In the genomic region with DNA sequence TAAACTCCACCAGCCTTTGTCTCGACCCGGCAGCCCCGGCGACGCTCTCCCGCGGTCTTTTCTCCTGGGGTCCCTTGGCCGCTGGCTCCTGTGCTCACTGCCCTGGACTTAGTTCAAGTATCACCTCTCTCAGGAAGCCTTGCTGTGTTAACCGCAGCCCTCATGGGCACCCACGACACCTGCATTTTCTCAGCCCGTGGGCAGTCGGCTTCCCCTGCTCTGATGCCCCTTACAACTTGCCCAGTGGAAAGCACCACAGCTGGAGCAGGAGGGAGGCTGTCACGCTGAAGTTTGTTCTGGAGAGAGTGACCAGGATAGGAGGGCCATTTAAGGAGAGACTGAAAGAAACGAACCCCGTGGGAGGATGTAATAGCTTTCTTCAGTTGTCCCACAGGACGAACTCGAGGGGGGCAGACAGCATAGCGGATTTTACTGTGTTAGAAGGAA, we compare ENCODE assay signal across 8 cellular contexts. TPM values are rescaled to one million over a fixed set of nuclear protein-coding genes. Genes with fewer than 3 reads are reported as not detected.
DNase-seq lines count a peak whose midpoint lies in the region; ATAC-seq and TF ChIP-seq lines count a peak whose summit lies in the region.

No MANE protein-coding gene starts in this region.

- no peaks in the 10 kb centered on the region for H3K36me3 Mint-ChIP-seq in stimulated activated naive B cell treated with anti-CD40 and anti-IgM and Interleukin-4, amounts not matched to agents 10 μg/mL and 1 μg/mL and 100 μg/mL, for 72 hours

- DNase-seq in GM12865 (ENCODE audit: low read depth) (no peak), islet precursor cell (peak; percentile 83), G401 (ENCODE audit: low spot score) (no peak), NCI-H2196 (lab: John Stamatoyannopoulos, UW; ENCODE audit: unreplicated experiment) (no peak)
- no peak for DNase-seq in stimulated activated naive B cell treated with anti-CD40 and anti-IgM and Interleukin-4, amounts not matched to agents 10 μg/mL and 1 μg/mL and 100 μg/mL, for 72 hours

- in situ Hi-C loops in G401 (cut with HindIII; ENCODE audit: low sequenced_read_pairs) = no loop called here

- peak overlapping the region; percentile 90 for H3K4me3 ChIP-seq in GM12865 (ENCODE audit: low read depth, low read length)

- H3K27me3 Mint-ChIP-seq in stimulated activated naive B cell treated with anti-CD40 and anti-IgM and Interleukin-4, amounts not matched to agents 10 μg/mL and 1 μg/mL and 100 μg/mL, for 72 hours = no peaks in the 10 kb centered on the region

- no peaks in the 10 kb centered on the region for H3K9me3 Mint-ChIP-seq in stimulated activated naive B cell treated with anti-CD40 and anti-IgM and Interleukin-4, amounts not matched to agents 10 μg/mL and 1 μg/mL and 100 μg/mL, for 72 hours

- ATAC-seq in GM21390 (IDR thresholded peaks at IDR 0.05; ENCODE audit: unreplicated experiment) = peak; percentile 22
- ATAC-seq in HG03571 (IDR thresholded peaks at IDR 0.05; ENCODE audit: unreplicated experiment) = peak; percentile 18
- peak; percentile 52 to 57 for ATAC-seq in stimulated activated naive B cell treated with anti-CD40 and anti-IgM and Interleukin-4, amounts not matched to agents 10 μg/mL and 1 μg/mL and 100 μg/mL, for 72 hours (replicated peaks)

- no peak for TF ChIP-seq CTCF in GM12865 (IDR thresholded peaks at IDR 0.05; ENCODE audit: insufficient read depth, low read depth, low read length, missing control alignments)

- no peak overlapping the region for H3K27ac Mint-ChIP-seq in stimulated activated naive B cell treated with anti-CD40 and anti-IgM and Interleukin-4, amounts not matched to agents 10 μg/mL and 1 μg/mL and 100 μg/mL, for 72 hours

- H3K27ac ChIP-seq in angular gyrus (ENCODE audit: low read depth, low read length) = peak overlapping the region; percentile 60

- H3K4me3 Mint-ChIP-seq in stimulated activated naive B cell treated with anti-CD40 and anti-IgM and Interleukin-4, amounts not matched to agents 10 μg/mL and 1 μg/mL and 100 μg/mL, for 72 hours = no peak overlapping the region

- peaks cover 6 to 16% of the 10 kb centered on the region in 2 donors for H3K4me1 Mint-ChIP-seq in stimulated activated naive B cell treated with anti-CD40 and anti-IgM and Interleukin-4, amounts not matched to agents 10 μg/mL and 1 μg/mL and 100 μg/mL, for 72 hours

RNA-seq across cellular contexts. Expression of a gene that starts 0.4 kb away (rescaled TPM):
- 1.2 and 2.8 TPM in 2 replicates for total RNA-seq in G401 (2014; rRNA removed; shearing (Covaris generic))

RNA-seq across cellular contexts. Expression of a gene that starts 0.5 kb away (rescaled TPM):
- 90.8 and 98.5 TPM in 2 replicates for total RNA-seq in G401 (2014; rRNA removed; shearing (Covaris generic))
